1 cellular context compared by ENCODE assay signal in the genomic region with DNA sequence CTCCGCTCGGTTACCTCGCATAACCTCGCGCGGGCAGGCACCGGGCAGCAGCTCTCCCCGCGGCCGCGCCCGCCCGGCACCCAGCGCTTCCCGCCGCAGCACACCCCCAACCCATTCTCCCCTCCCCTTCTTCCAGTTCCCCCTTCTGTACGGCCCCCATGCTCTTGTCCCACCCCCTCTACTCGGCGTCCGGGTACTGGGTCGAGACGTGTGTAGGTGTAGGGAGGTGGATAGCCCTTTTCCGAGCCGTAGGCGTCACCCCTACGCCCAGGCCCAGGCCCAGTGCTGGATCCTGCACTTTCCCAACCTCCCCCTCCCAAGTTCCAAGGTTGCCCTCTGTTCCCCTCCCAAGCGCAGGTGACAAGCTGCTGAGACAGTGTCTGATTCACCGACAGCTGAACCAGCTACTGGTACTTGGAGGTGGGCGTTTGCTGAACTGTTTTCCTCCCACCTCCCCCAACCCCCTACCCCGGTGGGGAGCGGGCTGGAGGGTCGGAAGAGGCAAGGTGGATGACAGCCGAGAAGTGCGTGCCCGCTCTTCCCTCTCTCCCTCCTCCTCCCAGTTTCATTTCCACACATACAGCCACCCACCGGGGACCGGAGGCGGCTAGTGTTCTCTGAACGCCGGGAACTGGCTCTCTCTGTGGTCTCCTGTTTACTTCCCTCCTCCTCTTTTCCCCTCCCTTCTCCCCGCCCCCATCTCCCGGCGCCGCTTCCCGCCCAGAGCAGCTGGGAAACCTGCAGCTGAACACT.
A peak's percentile ranks its signal among the peaks of the same experiment; 100 is the strongest.
TF ChIP-seq lines count a peak whose summit lies in the region.

No MANE protein-coding gene starts in this region.

TF ChIP-seq in IMR-90, 13 proteins besides CTCF, POLR2A, EP300 and RAD21:
- TF ChIP-seq RFX5 (IDR thresholded peaks at IDR 0.05; ENCODE audit: low read depth, low read length) (no peak), SMC3 (IDR thresholded peaks at IDR 0.05; ENCODE audit: low read depth, low read length) (peak; percentile 1; the same call in 1 of the 2 replicates), CHD1 (IDR thresholded peaks at IDR 0.05; ENCODE audit: low read depth, low read length) (no peak), MAZ (IDR thresholded peaks at IDR 0.05; ENCODE audit: borderline replicate concordance, low read depth, low read length) (peak; percentile 56), NFE2L2 (IDR thresholded peaks at IDR 0.05; ENCODE audit: low read depth, low read length) (no peak), FOS (IDR thresholded peaks at IDR 0.05; ENCODE audit: low read depth, low read length) (peak; percentile 45; the same call in 1 of the 2 replicates), USF2 (IDR thresholded peaks at IDR 0.05; ENCODE audit: low read depth, low read length) (no peak), BHLHE40 (IDR thresholded peaks at IDR 0.05; ENCODE audit: low read depth, low read length) (peak; percentile 7; the same call in 1 of the 2 replicates), RCOR1 (IDR thresholded peaks at IDR 0.05; ENCODE audit: insufficient replicate concordance, low read length) (no peak), MAFK (IDR thresholded peaks at IDR 0.05; ENCODE audit: low read depth, low read length) (no peak)
